In the genomic region with DNA sequence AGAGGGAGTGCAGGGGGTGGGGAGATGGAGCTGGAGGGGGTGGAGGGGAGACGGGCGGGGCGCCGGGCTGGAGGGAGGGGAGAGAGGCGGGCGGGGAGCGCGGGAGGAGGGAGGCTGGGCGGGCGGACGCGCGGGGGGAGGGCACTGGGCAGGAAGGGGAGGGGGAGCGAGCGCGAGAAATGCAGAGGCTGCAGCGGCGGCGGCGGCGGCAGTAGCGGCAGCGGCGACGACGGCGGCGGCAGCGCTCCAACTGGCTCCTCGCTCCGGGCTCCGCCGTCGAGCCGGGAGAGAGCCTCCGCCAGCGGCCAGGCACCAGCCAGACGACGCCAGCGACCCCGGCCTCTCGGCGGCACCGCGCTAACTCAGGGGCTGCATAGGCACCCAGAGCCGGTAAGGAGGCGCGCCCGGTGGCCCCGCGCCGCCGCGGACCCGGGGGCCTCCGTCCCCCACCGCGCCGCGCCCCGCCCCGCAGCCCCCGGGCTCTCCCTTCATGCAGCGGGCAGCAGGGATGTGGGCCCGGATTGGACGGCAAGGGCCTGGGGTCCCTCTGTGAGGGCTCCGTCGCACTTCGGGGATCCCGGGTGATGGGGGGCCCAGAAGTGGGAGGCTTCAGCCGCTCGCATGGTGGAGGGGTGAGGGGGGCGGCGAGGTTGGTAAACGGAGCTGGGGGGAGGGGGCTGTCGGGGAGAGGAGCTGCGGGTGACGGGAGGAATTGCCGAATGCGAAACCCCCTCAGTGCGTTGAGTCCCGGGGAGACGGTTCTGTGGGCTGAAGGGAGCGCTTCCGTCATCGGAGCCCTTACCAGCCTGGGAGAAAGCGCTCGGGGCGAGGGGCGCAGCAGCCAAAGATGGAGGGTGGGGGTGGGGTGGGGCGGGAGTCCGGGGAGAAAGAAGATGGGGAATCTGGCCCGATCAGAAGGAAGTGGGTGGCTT, we compare ENCODE assay signal across 1 cellular context.
A peak's percentile ranks its signal among the peaks of the same experiment; 100 is the strongest.
TF ChIP-seq lines count a peak whose summit lies in the region.

Gene BASP1 (plus strand): TSS at position 211 of the 932 bp plus-strand sequence. CDS start 57,586 bp downstream, outside the sequence.

TF ChIP-seq in SK-N-SH, 30 proteins besides CTCF, POLR2A, EP300 and RAD21:
- peak; percentile 83 for TF ChIP-seq TAF1 (IDR thresholded peaks at IDR 0.05; ENCODE audit: borderline replicate concordance, low read depth, low read length)
- TF ChIP-seq, protein P1, sequence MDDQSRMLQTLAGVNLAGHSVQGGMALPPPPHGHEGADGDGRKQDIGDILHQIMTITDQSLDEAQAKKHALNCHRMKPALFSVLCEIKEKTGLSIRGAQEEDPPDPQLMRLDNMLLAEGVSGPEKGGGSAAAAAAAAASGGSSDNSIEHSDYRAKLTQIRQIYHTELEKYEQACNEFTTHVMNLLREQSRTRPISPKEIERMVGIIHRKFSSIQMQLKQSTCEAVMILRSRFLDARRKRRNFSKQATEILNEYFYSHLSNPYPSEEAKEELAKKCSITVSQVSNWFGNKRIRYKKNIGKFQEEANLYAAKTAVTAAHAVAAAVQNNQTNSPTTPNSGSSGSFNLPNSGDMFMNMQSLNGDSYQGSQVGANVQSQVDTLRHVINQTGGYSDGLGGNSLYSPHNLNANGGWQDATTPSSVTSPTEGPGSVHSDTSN (IDR thresholded peaks at IDR 0.05): no peak
- TF ChIP-seq POLR2AphosphoS5 (IDR thresholded peaks at IDR 0.05; ENCODE audit: low read depth, low read length): peak; percentile 31; the same call in 1 of the 2 replicates
- peak; percentile 25; the same call in 1 of the 2 replicates for TF ChIP-seq MAX (IDR thresholded peaks at IDR 0.05; ENCODE audit: low read depth)
- TF ChIP-seq FOXJ3 (CRISPR knock-in tag; IDR thresholded peaks at IDR 0.05): no peak
- TF ChIP-seq FOXM1 (IDR thresholded peaks at IDR 0.05; ENCODE audit: low read depth): no peak
- TF ChIP-seq TCF12 (IDR thresholded peaks at IDR 0.05): no peak
